In the genomic region with DNA sequence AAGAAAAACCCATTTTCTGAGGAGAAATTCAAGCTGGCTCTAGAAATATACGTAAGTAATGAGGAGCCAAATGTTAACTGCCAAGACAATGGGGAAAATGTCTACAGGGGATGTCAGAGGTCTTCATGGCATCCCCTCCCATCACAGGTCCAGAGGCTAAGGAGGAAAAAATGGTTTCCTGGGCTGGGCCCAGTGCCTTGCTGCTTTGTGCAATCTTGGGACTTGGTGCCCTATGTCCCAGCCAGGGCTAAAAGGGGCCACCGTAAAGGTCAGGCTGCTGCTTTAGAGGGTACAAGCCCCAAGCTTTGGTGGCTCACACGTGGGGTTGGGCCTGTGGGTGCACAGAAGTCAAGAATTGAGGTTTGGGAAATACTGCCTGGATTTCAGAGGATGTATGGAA, we compare ENCODE assay signal across 11 cellular contexts.
"Had no signal": no experiment of that assay in that cellular context is flagged by ENCODE, and none has a peak within 500 bp of the region (broad histone marks: within the 10 kb centered on the region; RNA-seq: fewer than 3 reads in every experiment).

No MANE protein-coding gene starts in this region.

- H3K4me2 ChIP-seq: GM23338 had no signal

- H3K4me1 ChIP-seq: HAP-1 had no signal

- H2AFZ ChIP-seq: GM23248, GM23338 had no signal

- DNase-seq: GM23248, GOT3, H7, H9, HCEC 1CT, HFFc6 had no signal

- H3K4me3 Mint-ChIP-seq: GM23338, H9, HFFc6 had no signal

- H3K9ac ChIP-seq: GM23248 had no signal

- H3K4me3 ChIP-seq: GM23248, GM23338, HAP-1 had no signal

- ATAC-seq: GM23338, HCT116 had no signal

- H3K27ac ChIP-seq: GM23248 had no signal

- FAIRE-seq: H1, H54 had no signal

- H3K36me3 ChIP-seq: HAP-1 had no signal

- H3K27ac Mint-ChIP-seq: GM23338, H9, HFFc6 had no signal
